15 cellular contexts compared by ENCODE assay signal in genomic region chr9:127539982-127540663, GRCh38.
A peak's percentile ranks its signal among the peaks of the same experiment; 100 is the strongest.
DNase-seq lines count a peak whose midpoint lies in the region; ATAC-seq and TF ChIP-seq lines count a peak whose summit lies in the region.
"Had no signal": no experiment of that assay in that cellular context is flagged by ENCODE, and none has a peak within 500 bp of the region (broad histone marks: within the 10 kb centered on the region; RNA-seq: fewer than 3 reads in every experiment).

No MANE protein-coding gene starts in this region.

- no peaks in the 10 kb centered on the region for H3K36me3 Mint-ChIP-seq in activated T-helper 17 cell treated with anti-CD3 and anti-CD28 coated beads, Interleukin-2, amount 50 U/mL, for 72 hours (ENCODE audit: low read depth)
- H3K36me3 Mint-ChIP-seq: activated CD4-positive, alpha-beta memory T cell treated with anti-CD3 and anti-CD28 coated beads for 36 hours had no signal

- H3K4me3 Mint-ChIP-seq in activated T-helper 17 cell treated with anti-CD3 and anti-CD28 coated beads, Interleukin-2, amount 50 U/mL, for 72 hours, result no peak overlapping the region
- H3K4me3 Mint-ChIP-seq: activated CD4-positive, alpha-beta memory T cell treated with anti-CD3 and anti-CD28 coated beads for 36 hours had no signal

- H3K4me1 Mint-ChIP-seq in activated T-helper 17 cell treated with anti-CD3 and anti-CD28 coated beads, Interleukin-2, amount 50 U/mL, for 72 hours, result no peaks in the 10 kb centered on the region

- H3K9me3 ChIP-seq in stomach smooth muscle (ENCODE audit: control insufficient read depth in 2 of 2, low read length in 2 of 2), result no peaks in the 10 kb centered on the region

- H3K9me3 Mint-ChIP-seq in activated T-helper 17 cell treated with anti-CD3 and anti-CD28 coated beads, Interleukin-2, amount 50 U/mL, for 72 hours, result no peaks in the 10 kb centered on the region
- H3K9me3 Mint-ChIP-seq: activated CD4-positive, alpha-beta memory T cell treated with anti-CD3 and anti-CD28 coated beads for 36 hours had no signal

- DNase-seq in HCEC 1CT (peak; percentile 12), fibroblast of the aortic adventitia (ENCODE audit: low read depth) (peak; percentile 45), D341Med (ENCODE audit: low spot score) (no peak), 8988T (no peak)
- DNase-seq: activated CD4-positive, alpha-beta memory T cell treated with anti-CD3 and anti-CD28 coated beads for 36 hours; activated naive CD4-positive, alpha-beta T cell treated with Interleukin-2 at 50 U/mL for 16 hours; COR-L47; glutamatergic neuron; stimulated activated CD4-positive, alpha-beta T cell treated with anti-CD3 and anti-CD28 coated beads, Interleukin-4, amount 100 ng/mL, for 1 hour; stimulated activated naive CD4-positive, alpha-beta T cell treated with Interleukin-2 at 50 U/mL for 16 hours had no signal

- no peak overlapping the region for H3K4me3 ChIP-seq in fibroblast of the aortic adventitia (ENCODE audit: low read depth, low read length)
- no peak overlapping the region for H3K4me3 ChIP-seq in stomach smooth muscle (ENCODE audit: low read length in 2 of 2)

- H3K27ac Mint-ChIP-seq in activated T-helper 17 cell treated with anti-CD3 and anti-CD28 coated beads, Interleukin-2, amount 50 U/mL, for 72 hours, result peak overlapping the region; percentile 43
- H3K27ac Mint-ChIP-seq: activated CD4-positive, alpha-beta memory T cell treated with anti-CD3 and anti-CD28 coated beads for 36 hours had no signal

- no peak overlapping the region for H3K9ac ChIP-seq in stomach smooth muscle (ENCODE audit: low read length in 2 of 2)
- H3K9ac ChIP-seq: parathyroid adenoma had no signal

- TF ChIP-seq CTCF in fibroblast of the aortic adventitia (IDR thresholded peaks at IDR 0.05; ENCODE audit: insufficient read depth, low read length), result no peak

- no peak for ATAC-seq in activated T-helper 17 cell treated with anti-CD3 and anti-CD28 coated beads, Interleukin-2, amount 50 U/mL, for 72 hours (replicated peaks)
- ATAC-seq in GM21528 (IDR thresholded peaks at IDR 0.05; ENCODE audit: low FRiP score, unreplicated experiment) (no peak), HG03135 (IDR thresholded peaks at IDR 0.05; ENCODE audit: unreplicated experiment) (no peak)

- peaks cover 88% of the 10 kb centered on the region for H3K4me1 ChIP-seq in stomach smooth muscle (ENCODE audit: control insufficient read depth, insufficient read depth, low read length)
- H3K4me1 ChIP-seq: parathyroid adenoma had no signal

- peak overlapping the region; percentile 53 for H3K27ac ChIP-seq in stomach smooth muscle (ENCODE audit: low read length)
- H3K27ac ChIP-seq: parathyroid adenoma had no signal

- H3K27me3 Mint-ChIP-seq in activated T-helper 17 cell treated with anti-CD3 and anti-CD28 coated beads, Interleukin-2, amount 50 U/mL, for 72 hours, result no peaks in the 10 kb centered on the region
- H3K27me3 Mint-ChIP-seq: activated CD4-positive, alpha-beta memory T cell treated with anti-CD3 and anti-CD28 coated beads for 36 hours had no signal

- no peaks in the 10 kb centered on the region for H3K27me3 ChIP-seq in stomach smooth muscle (ENCODE audit: control insufficient read depth in 1 of 2, insufficient read depth in 2 of 2, low read length in 2 of 2)

- H3K36me3 ChIP-seq in stomach smooth muscle (ENCODE audit: control insufficient read depth in 2 of 2, insufficient read depth in 2 of 2, low read length in 2 of 2), result peaks cover 0 to 4% of the 10 kb centered on the region in 2 donors

Comparison
In these comparisons a context has a peak if more than half of its experiments do, and no peak if none do; other contexts are left out.
1. DNase-seq: peak in HCEC 1CT (single experiment) and fibroblast of the aortic adventitia (single experiment); none in D341Med (single experiment) and 8988T (single experiment).